In the genomic region with DNA sequence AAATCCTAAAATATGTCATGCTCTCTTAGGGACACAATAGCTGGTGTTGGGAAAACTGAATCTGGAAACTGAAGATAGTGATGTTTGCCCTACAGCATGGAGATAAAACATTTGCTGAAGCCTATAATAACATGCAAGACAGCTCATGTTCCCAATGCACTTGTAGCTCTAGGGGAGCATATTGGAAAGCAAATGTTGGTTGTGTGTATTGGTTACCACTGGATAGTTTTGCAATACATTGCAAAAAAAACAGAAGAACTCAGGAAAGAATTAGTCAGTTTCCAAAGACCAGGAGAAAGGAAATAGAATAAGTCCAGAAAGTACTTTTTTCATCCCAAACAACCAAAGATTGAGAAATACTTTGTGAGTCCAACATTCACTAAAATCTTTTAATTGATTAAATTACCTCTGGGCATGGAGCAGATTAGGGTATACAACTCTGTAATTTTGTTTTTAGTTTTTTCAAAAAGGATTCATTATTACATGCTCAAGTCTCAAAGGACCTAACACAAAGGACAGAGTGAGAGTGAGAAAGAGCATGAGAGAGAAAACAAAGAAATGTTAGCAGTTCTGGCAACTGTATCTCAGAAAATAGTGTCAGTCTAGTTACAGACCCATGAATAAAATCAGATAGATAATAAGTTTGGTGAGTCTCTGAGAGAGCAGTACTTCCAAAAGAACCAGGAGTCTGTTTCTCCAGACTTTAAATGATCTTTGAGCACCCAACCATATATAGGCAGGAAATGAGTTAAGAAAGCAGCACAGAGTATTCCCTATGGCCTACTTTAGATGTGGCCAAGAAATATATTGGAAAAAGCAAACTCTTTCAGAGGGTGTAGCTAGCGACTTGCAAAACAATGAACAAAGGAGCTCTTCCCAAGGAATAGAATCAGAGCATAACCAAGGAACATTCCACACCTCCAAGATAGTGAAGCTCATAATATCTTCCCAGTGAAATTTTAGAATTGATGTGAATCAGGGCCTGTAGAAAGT, we compare ENCODE assay signal across 13 cellular contexts. TPM values are rescaled to one million over a fixed set of nuclear protein-coding genes. Genes with fewer than 3 reads are reported as not detected.
DNase-seq lines count a peak whose midpoint lies in the region; TF ChIP-seq lines count a peak whose summit lies in the region.
"Had no signal": no experiment of that assay in that cellular context is flagged by ENCODE, and none has a peak within 500 bp of the region (broad histone marks: within the 10 kb centered on the region; RNA-seq: fewer than 3 reads in every experiment).

No MANE protein-coding gene starts in this region.

- DNase-seq in MCF 10A (ENCODE audit: unreplicated experiment), result peak; percentile 21
- DNase-seq in mammary epithelial cell, result no peak
- DNase-seq in epithelial cell of proximal tubule (ENCODE audit: low read depth), result peak; percentile 19
- peak; percentile 29 for DNase-seq in myocyte (ENCODE audit: low read depth)
- no peak for DNase-seq in vagina (ENCODE audit: extremely low spot score in 2 of 2)
- no peak for DNase-seq in DMS 273 (lab: John Stamatoyannopoulos, UW; ENCODE audit: unreplicated experiment)
- DNase-seq in H4 (ENCODE audit: low spot score), result no peak
- no peak for DNase-seq in activated CD8-positive, alpha-beta memory T cell treated with anti-CD3 and anti-CD28 coated beads for 24 hours
- DNase-seq: activated CD8-positive, alpha-beta memory T cell treated with anti-CD3 and anti-CD28 coated beads, Interleukin-2, amount 50 U/mL, for 48 hours; anterior cingulate cortex; mesendoderm; NCI-H1930; spleen had no signal

- H4K20me1 ChIP-seq in mammary epithelial cell (ENCODE audit: insufficient read depth, low read length), result no peaks in the 10 kb centered on the region

- no peaks in the 10 kb centered on the region for H3K79me2 ChIP-seq in mammary epithelial cell (ENCODE audit: insufficient read depth, low read length)

- intact Hi-C loops in MCF 10A (cut with micrococcal nuclease) (no loop called here), mammary epithelial cell (cut with micrococcal nuclease) (no loop called here), vagina (cut with DNase I) (no loop called here)

- H2AFZ ChIP-seq in mammary epithelial cell (ENCODE audit: low read depth, low read length), result no peak overlapping the region

- dilution Hi-C loops in mammary epithelial cell (cut with HindIII; ENCODE audit: low sequenced_read_pairs), result no loop called here

- H3K27me3 ChIP-seq in mammary epithelial cell (ENCODE audit: insufficient read depth, low read length) (no peaks in the 10 kb centered on the region), vagina (no peaks in the 10 kb centered on the region)
- H3K27me3 ChIP-seq: spleen had no signal

- H3K9me3 Mint-ChIP-seq in MCF 10A (ENCODE audit: unreplicated experiment), result no peaks in the 10 kb centered on the region

- H3K4me2 ChIP-seq in mammary epithelial cell (ENCODE audit: insufficient read depth, low read depth, low read length), result no peak overlapping the region

- H3K9ac ChIP-seq in mammary epithelial cell (ENCODE audit: insufficient read depth, low read length), result no peak overlapping the region

- CTCF ChIA-PET in MCF 10A (lab: Yijun Ruan, JAX) (no interaction called here), mammary epithelial cell (lab: Charles Lee; ENCODE audit: low non-redundant PET) (no interaction called here)

- H3K4me3 Mint-ChIP-seq in MCF 10A (ENCODE audit: unreplicated experiment), result no peak overlapping the region

- no peaks in the 10 kb centered on the region for H3K36me3 Mint-ChIP-seq in MCF 10A (ENCODE audit: insufficient read depth, unreplicated experiment)

- H3K27ac ChIP-seq in mammary epithelial cell (ENCODE audit: insufficient read depth, low read depth, low read length) (no peak overlapping the region), vagina (peak overlapping the region; percentile 48)
- H3K27ac ChIP-seq: spleen had no signal

- H3K27ac Mint-ChIP-seq in MCF 10A (ENCODE audit: low read depth, unreplicated experiment), result no peak overlapping the region

- TF ChIP-seq CTCF in MCF 10A (IDR thresholded peaks at IDR 0.05; ENCODE audit: unreplicated experiment) (no peak), mammary epithelial cell (conservative IDR thresholded peaks at IDR 0.05 in 1 of 2, IDR thresholded peaks at IDR 0.05 in 1 of 2; ENCODE audit: extremely low read depth in 1 of 2, insufficient read depth in 1 of 2, low read depth in 1 of 2, low read length in 2 of 2) (no peak), epithelial cell of proximal tubule (conservative IDR thresholded peaks at IDR 0.05; ENCODE audit: low read depth, low read length) (no peak), vagina (IDR thresholded peaks at IDR 0.05) (no peak)

- BruUV-seq in MCF 10A (replicated peaks; lab: Mats Ljungman, UMichigan) (no TSS peak), mammary epithelial cell (replicated peaks; lab: Mats Ljungman, UMichigan) (no TSS peak)

- H3K9me3 ChIP-seq in mammary epithelial cell (replicated peaks; ENCODE audit: insufficient read depth, low read length) (no peaks in the 10 kb centered on the region), vagina (no peaks in the 10 kb centered on the region)
- H3K9me3 ChIP-seq: spleen had no signal

- 25% methylated on average over 1 of the region's 1 CpG for WGBS in mammary epithelial cell (ENCODE audit: low coverage, missing lambda C conversion rate)

- POLR2A ChIA-PET in MCF 10A (lab: Yijun Ruan, JAX), result interaction anchor here (0.7 kb wide), 1 partner anchor 107 kb away, joined by 3 read pairs; no protein-coding TSS in a partner anchor

- H3K4me1 Mint-ChIP-seq in MCF 10A (ENCODE audit: insufficient read depth, unreplicated experiment), result no peaks in the 10 kb centered on the region

- TF ChIP-seq POLR2A in vagina (IDR thresholded peaks at IDR 0.05), result no peak

- H3K4me1 ChIP-seq in mammary epithelial cell (ENCODE audit: insufficient read depth, low read length) (no peaks in the 10 kb centered on the region), vagina (no peaks in the 10 kb centered on the region)
- H3K4me1 ChIP-seq: spleen had no signal

- H3K36me3 ChIP-seq in mammary epithelial cell (ENCODE audit: insufficient read depth, low read length) (no peaks in the 10 kb centered on the region), vagina (no peaks in the 10 kb centered on the region)
- H3K36me3 ChIP-seq: spleen had no signal

- in situ Hi-C loops in mammary epithelial cell (cut with MboI; ENCODE audit: low sequenced_read_pairs in 2 of 2), result no loop called here

- H3K4me3 ChIP-seq in mammary epithelial cell (replicated peaks in 1 of 3; ENCODE audit: insufficient read depth in 1 of 3, low read depth in 2 of 3, low read length in 3 of 3) (no peak overlapping the region), epithelial cell of proximal tubule (ENCODE audit: low read depth, low read length) (no peak overlapping the region), vagina (no peak overlapping the region)
- H3K4me3 ChIP-seq: spleen had no signal

- H3K27me3 Mint-ChIP-seq in MCF 10A (ENCODE audit: insufficient read depth, unreplicated experiment), result no peaks in the 10 kb centered on the region

RNA-seq across cellular contexts. Expression of a gene that starts 36.6 kb away (rescaled TPM):
- total RNA-seq in MCF 10A (2022), result not detected in 2 replicates
- total RNA-seq in mammary epithelial cell, result 1 to 10 TPM in 1 of 2 donors, not detected in 1; 3.8 TPM
- 0.03 TPM for polyA plus RNA-seq in mammary epithelial cell
- not detected for polyA minus RNA-seq in mammary epithelial cell
- 1.1 and 12.5 TPM in 2 replicates for total RNA-seq in epithelial cell of proximal tubule
- 1,311 and 1,575 TPM in 2 replicates for total RNA-seq in myocyte
- polyA plus RNA-seq in myocyte (2012), result 1,093 TPM
- total RNA-seq in vagina, result 123 TPM
- 70.4 and 74.5 TPM in 2 replicates for total RNA-seq in H4 (2014; rRNA removed; shearing (Covaris generic))

Comparison
In these comparisons a context has a peak if more than half of its experiments do, and no peak if none do; other contexts are left out.
1. DNase-seq: peak in MCF 10A (single experiment), epithelial cell of proximal tubule (single experiment) and myocyte (single experiment); none in mammary epithelial cell (single experiment), vagina (0 of 2), DMS 273 (single experiment), H4 (single experiment) and activated CD8-positive, alpha-beta memory T cell treated with anti-CD3 and anti-CD28 coated beads for 24 hours (single experiment).
2. RNA of a gene that starts 36.6 kb away (total RNA-seq): 1,311 to 1,575 TPM in myocyte; 123 TPM in vagina (single experiment), 70.4 to 74.5 TPM in H4, 1.1 to 12.5 TPM in epithelial cell of proximal tubule, 3.8 TPM in mammary epithelial cell and not detected in MCF 10A; every median in the first group is over 10 times any median in the second.